23 cellular contexts compared by ENCODE assay signal in the genomic region with DNA sequence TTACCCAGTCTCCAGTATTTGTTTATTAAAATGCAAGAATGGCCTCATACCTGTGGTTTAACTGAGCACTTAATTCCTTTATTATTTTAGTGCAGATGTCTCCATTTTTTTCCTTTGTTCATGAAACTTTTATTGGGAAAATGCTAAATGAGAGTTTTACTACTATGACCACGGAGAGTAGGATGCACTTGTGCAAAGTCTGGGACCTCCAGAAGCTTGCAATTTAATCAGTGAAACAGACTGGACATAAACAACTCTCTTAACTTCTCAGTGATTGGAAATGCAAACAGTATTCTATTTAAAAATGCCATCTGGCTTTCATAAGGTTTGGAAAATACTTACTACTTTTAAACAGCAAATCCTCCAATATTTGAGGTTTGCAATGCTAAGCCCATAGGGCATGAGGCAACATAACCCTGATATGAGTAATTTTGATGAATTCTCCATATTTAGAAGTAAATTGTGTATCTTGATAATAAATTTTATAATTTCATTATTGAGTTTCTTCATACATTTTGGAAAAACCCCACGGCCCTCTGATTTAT.
"Had no signal": no experiment of that assay in that cellular context is flagged by ENCODE, and none has a peak within 500 bp of the region (broad histone marks: within the 10 kb centered on the region; RNA-seq: fewer than 3 reads in every experiment).

No MANE protein-coding gene starts in this region.

- H3K4me3 ChIP-seq: heart right ventricle, stomach, uterus had no signal

- H3K27ac ChIP-seq: heart right ventricle, stomach, uterus, VCaP had no signal

- H3K9me3 ChIP-seq: uterus had no signal

- H3K4me1 ChIP-seq: heart right ventricle, stomach, uterus had no signal

- ATAC-seq: activated CD4-positive, CD25-positive, alpha-beta regulatory T cell treated with anti-CD3 and anti-CD28 coated beads, Interleukin-2, amount 50 U/mL, for 24 hours; activated CD8-positive, alpha-beta memory T cell treated with anti-CD3 and anti-CD28 coated beads, Interleukin-2, amount 10 ng/mL, durations not matched to agents 7 days and 5 days; activated naive CD8-positive, alpha-beta T cell treated with anti-CD3 and anti-CD28 coated beads, Interleukin-2, amount 50 U/mL, for 24 hours; heart right ventricle; left colon; sciatic nerve; stimulated activated memory B cell treated with anti-CD40 and anti-IgM and Interleukin-4, amounts not matched to agents 10 μg/mL and 1 μg/mL and 100 μg/mL, for 72 hours had no signal

- H3K36me3 ChIP-seq: heart right ventricle, stomach, uterus had no signal

- H3K27me3 ChIP-seq: heart right ventricle, stomach, uterus had no signal

- DNase-seq: activated CD4-positive, alpha-beta memory T cell treated with anti-CD3 and anti-CD28 coated beads, Interleukin-2, amount 10 ng/mL, durations not matched to agents 7 days and 5 days; activated CD4-positive, alpha-beta T cell treated with anti-CD3 and anti-CD28 coated beads, Interleukin-2, amount 10 ng/mL, durations not matched to agents 24 days and 14 days; activated CD8-positive, alpha-beta memory T cell treated with anti-CD3 and anti-CD28 coated beads, Interleukin-2, amount 10 ng/mL, durations not matched to agents 7 days and 5 days; activated gamma-delta T cell; activated naive CD4-positive, alpha-beta T cell treated with anti-CD3 and anti-CD28 coated beads, Interleukin-2, amount 50 U/mL, for 16 hours; activated naive CD8-positive, alpha-beta T cell treated with anti-CD3 and anti-CD28 coated beads, Interleukin-2, amount 50 U/mL, for 24 hours; activated T-cell treated with anti-CD3 and anti-CD28 coated beads for 4 hours; anterior cingulate cortex; dermis blood vessel endothelial cell; effector memory CD4-positive, alpha-beta T cell; heart right ventricle; left colon; mesenchymal stem cell; nucleus accumbens; posterior cingulate gyrus; small intestine; stomach; trophoblast cell; uterus had no signal
